13 cellular contexts compared by ENCODE assay signal in genomic region chr12:19945559-19946485, GRCh38.
A peak's percentile ranks its signal among the peaks of the same experiment; 100 is the strongest.
DNase-seq lines count a peak whose midpoint lies in the region; ATAC-seq, FAIRE-seq and TF ChIP-seq lines count a peak whose summit lies in the region.
"Had no signal": no experiment of that assay in that cellular context is flagged by ENCODE, and none has a peak within 500 bp of the region (broad histone marks: within the 10 kb centered on the region; RNA-seq: fewer than 3 reads in every experiment).

No MANE protein-coding gene starts in this region.

- no peak for TF ChIP-seq POLR2A in HepG2 (IDR thresholded peaks at IDR 0.05; ENCODE audit: insufficient read depth in 1 of 2, low read depth in 2 of 2, low read length in 2 of 2)

- in situ Hi-C loops in HepG2 (cut with HindIII; ENCODE audit: extremely low pct_ligation_motif_present, low pct_unique_long_range_greater_than_20kb): no loop called here

- peaks cover 0 to 6% of the 10 kb centered on the region in 2 donors for H3K27me3 Mint-ChIP-seq in natural killer cell treated with Interleukin-12 subunit alpha and Interleukin-12 subunit beta and Interleukin-15 and Interleukin-18, amount 100 ng/mL, for 72 hours

- H3K27ac Mint-ChIP-seq in natural killer cell treated with Interleukin-12 subunit alpha and Interleukin-12 subunit beta and Interleukin-15 and Interleukin-18, amount 100 ng/mL, for 72 hours: no peak overlapping the region

- CTCF ChIA-PET in HepG2 (lab: Yijun Ruan, JAX; ENCODE audit: low intra/inter-chr PET ratio, low total read pairs): no interaction called here

- H3K36me3 ChIP-seq in liver (ENCODE audit: control insufficient read depth in 4 of 4, insufficient read depth in 3 of 4, low read depth in 1 of 4, low read length in 3 of 4): no peaks in the 10 kb centered on the region
- no peaks in the 10 kb centered on the region for H3K36me3 ChIP-seq in HepG2 (replicated peaks in 1 of 2; ENCODE audit: control insufficient read depth in 1 of 2, insufficient read depth in 2 of 2, low read length in 2 of 2)
- H3K36me3 ChIP-seq: pancreas, WERI-Rb-1 had no signal

- no peak overlapping the region for H3K4me3 ChIP-seq in liver (ENCODE audit: low read depth in 1 of 3, low read length in 3 of 3)
- H3K4me3 ChIP-seq in HepG2 (replicated peaks in 1 of 3; ENCODE audit: insufficient read depth in 1 of 3, low read depth in 2 of 3, low read length in 3 of 3): no peak overlapping the region
- no peak overlapping the region for H3K4me3 ChIP-seq in right cardiac atrium (ENCODE audit: low read length)
- H3K4me3 ChIP-seq: pancreas had no signal

- H3K27ac ChIP-seq in liver (ENCODE audit: low read depth in 1 of 2, low read length in 2 of 2) (no peak overlapping the region), HepG2 (ENCODE audit: extremely low read length, insufficient read depth, low read length) (no peak overlapping the region), right cardiac atrium (ENCODE audit: low read length) (no peak overlapping the region)
- H3K27ac ChIP-seq: pancreas, WERI-Rb-1 had no signal

- no peak for TF ChIP-seq RAD21 in liver (IDR thresholded peaks at IDR 0.05)
- TF ChIP-seq RAD21 in HepG2 (CRISPR knock-in tag; IDR thresholded peaks at IDR 0.05): no peak

- no peak overlapping the region for H3K9ac ChIP-seq in liver (ENCODE audit: low read depth in 1 of 2, low read length in 2 of 2)
- H3K9ac ChIP-seq in HepG2 (ENCODE audit: insufficient read depth, low read depth, low read length): no peak overlapping the region

- no peak overlapping the region for H3K4me3 Mint-ChIP-seq in natural killer cell treated with Interleukin-12 subunit alpha and Interleukin-12 subunit beta and Interleukin-15 and Interleukin-18, amount 100 ng/mL, for 72 hours

- no peaks in the 10 kb centered on the region for H3K4me1 Mint-ChIP-seq in natural killer cell treated with Interleukin-12 subunit alpha and Interleukin-12 subunit beta and Interleukin-15 and Interleukin-18, amount 100 ng/mL, for 72 hours (ENCODE audit: low read depth in 2 of 2)

- peaks cover 3% of the 10 kb centered on the region for H3K9me3 Mint-ChIP-seq in natural killer cell treated with Interleukin-12 subunit alpha and Interleukin-12 subunit beta and Interleukin-15 and Interleukin-18, amount 100 ng/mL, for 72 hours

- no peak overlapping the region for H3K4me2 ChIP-seq in HepG2 (ENCODE audit: low read depth, low read length)

- intact Hi-C loops in HepG2 (cut with micrococcal nuclease; ENCODE audit: unreplicated experiment) (no loop called here), right cardiac atrium (cut with DNase I) (no loop called here)

- no peak for DNase-seq in HepG2 (ENCODE audit: low spot score)
- DNase-seq in astrocyte of the hippocampus (ENCODE audit: low read depth, low spot score): peak; percentile 20
- DNase-seq in right cardiac atrium: no peak
- DNase-seq in NCI-H187 (lab: John Stamatoyannopoulos, UW): no peak
- DNase-seq in Ammon's horn (ENCODE audit: low spot score): no peak
- DNase-seq in natural killer cell treated with Interleukin-12 subunit alpha and Interleukin-12 subunit beta and Interleukin-15 and Interleukin-18, amount 100 ng/mL, for 72 hours (ENCODE audit: low spot score): no peak
- DNase-seq: H7; NCI-H1105 treated with DMSO at 0.1 percent for 48 hours; pancreas; stimulated activated CD4-positive, alpha-beta T cell treated with anti-CD3 and anti-CD28 coated beads, Interleukin-4, amount 100 ng/mL, for 24 hours; WERI-Rb-1 had no signal

- H3K27me3 ChIP-seq in liver (ENCODE audit: control insufficient read depth in 4 of 4, insufficient read depth in 4 of 4, low read length in 3 of 4): no peaks in the 10 kb centered on the region
- no peaks in the 10 kb centered on the region for H3K27me3 ChIP-seq in HepG2 (ENCODE audit: control insufficient read depth in 1 of 2, insufficient read depth in 2 of 2, low read length in 2 of 2)
- H3K27me3 ChIP-seq in right cardiac atrium (ENCODE audit: control insufficient read depth, insufficient read depth): no peaks in the 10 kb centered on the region
- H3K27me3 ChIP-seq: pancreas had no signal

- no peak overlapping the region for H2AFZ ChIP-seq in HepG2 (ENCODE audit: low read length)

- no peaks in the 10 kb centered on the region for H3K4me1 ChIP-seq in liver (ENCODE audit: control insufficient read depth in 4 of 4, insufficient read depth in 4 of 4, low read length in 3 of 4)
- H3K4me1 ChIP-seq in HepG2 (ENCODE audit: insufficient read depth, low read length): no peaks in the 10 kb centered on the region
- no peaks in the 10 kb centered on the region for H3K4me1 ChIP-seq in right cardiac atrium (ENCODE audit: control insufficient read depth, insufficient read depth, low read length)
- H3K4me1 ChIP-seq: pancreas had no signal

- 73% methylated on average over 5 of the region's 5 CpGs for WGBS in liver
- WGBS in HepG2 (ENCODE audit: low lambda C conversion rate): 42% methylated on average over 4 of the region's 5 CpGs
- 74% methylated on average over 5 of the region's 5 CpGs for WGBS in right cardiac atrium

- H3K9me3 ChIP-seq in liver (ENCODE audit: control insufficient read depth in 4 of 4, low read length in 3 of 4) (no peaks in the 10 kb centered on the region), HepG2 (ENCODE audit: low read length) (no peaks in the 10 kb centered on the region), right cardiac atrium (ENCODE audit: control insufficient read depth, low read length) (no peaks in the 10 kb centered on the region)
- H3K9me3 ChIP-seq: pancreas had no signal

- TF ChIP-seq CTCF in liver (IDR thresholded peaks at IDR 0.05; ENCODE audit: low read depth, low read length, missing input control): no peak
- no peak for TF ChIP-seq CTCF in HepG2 (CRISPR knock-in tag; IDR thresholded peaks at IDR 0.05)

- TF ChIP-seq EP300 in HepG2 (IDR thresholded peaks at IDR 0.05; ENCODE audit: low read depth in 2 of 2, low read length in 2 of 2) (no peak), HepG2 (CRISPR knock-in tag; IDR thresholded peaks at IDR 0.05; ENCODE audit: borderline replicate concordance) (no peak)

- H3K79me2 ChIP-seq in HepG2 (ENCODE audit: insufficient read depth, low read length): no peaks in the 10 kb centered on the region

- FAIRE-seq in HepG2 (lab: Jason Lieb, UNC): no peak
- FAIRE-seq: pancreas had no signal

- no TSS peak for BruUV-seq in HepG2 (replicated peaks; lab: Mats Ljungman, UMichigan)

- POLR2A ChIA-PET in HepG2 (lab: Yijun Ruan, JAX): no interaction called here

- ATAC-seq in HepG2 (no peak), right cardiac atrium (peak; percentile 30 to 54), HG03520 (IDR thresholded peaks at IDR 0.05; ENCODE audit: unreplicated experiment) (no peak)
- no peak for ATAC-seq in natural killer cell treated with Interleukin-12 subunit alpha and Interleukin-12 subunit beta and Interleukin-15 and Interleukin-18, amount 100 ng/mL, for 72 hours

- no peaks in the 10 kb centered on the region for H3K36me3 Mint-ChIP-seq in natural killer cell treated with Interleukin-12 subunit alpha and Interleukin-12 subunit beta and Interleukin-15 and Interleukin-18, amount 100 ng/mL, for 72 hours

- H4K20me1 ChIP-seq in HepG2 (ENCODE audit: insufficient read depth, low read length): no peaks in the 10 kb centered on the region

TF ChIP-seq in liver, 16 proteins besides CTCF, POLR2A, EP300 and RAD21 (continues in another document):
- TF ChIP-seq HNF4G (IDR thresholded peaks at IDR 0.05) (peak; percentile 22), ATF3 (IDR thresholded peaks at IDR 0.05) (peak; percentile 51), HNF4A (conservative IDR thresholded peaks at IDR 0.05) (peak; percentile 34 to 35), GABPA (IDR thresholded peaks at IDR 0.05 in 1 of 2, conservative IDR thresholded peaks at IDR 0.05 in 1 of 2) (no peak), TAF1 (conservative IDR thresholded peaks at IDR 0.05) (no peak), FOXA1 (IDR thresholded peaks at IDR 0.05) (no peak), YY1 (IDR thresholded peaks at IDR 0.05) (no peak), RXRA (IDR thresholded peaks at IDR 0.05) (peak in 1 of 2 donors; percentile 24), JUND (IDR thresholded peaks at IDR 0.05) (peak in 1 of 2 donors; percentile 5)

TF ChIP-seq in HepG2, 621 proteins besides CTCF, POLR2A, EP300 and RAD21 (continues in another document):
- no peak for TF ChIP-seq FOXO1 (CRISPR knock-in tag; IDR thresholded peaks at IDR 0.05)
- no peak for TF ChIP-seq ZBTB43 (CRISPR knock-in tag; conservative IDR thresholded peaks at IDR 0.05)
- TF ChIP-seq JUNB (CRISPR knock-in tag; IDR thresholded peaks at IDR 0.05; ENCODE audit: borderline replicate concordance): no peak
- TF ChIP-seq ZHX1 (CRISPR knock-in tag; IDR thresholded peaks at IDR 0.05; ENCODE audit: low read depth): no peak
- no peak for TF ChIP-seq ZNF460 (CRISPR knock-in tag; IDR thresholded peaks at IDR 0.05; ENCODE audit: borderline replicate concordance)

Comparison
In these comparisons a context has a peak if more than half of its experiments do, and no peak if none do; other contexts are left out.
1. ATAC-seq: peak in right cardiac atrium (2 of 2); none in HepG2 (single experiment), HG03520 (single experiment) and natural killer cell treated with Interleukin-12 subunit alpha and Interleukin-12 subunit beta and Interleukin-15 and Interleukin-18, amount 100 ng/mL, for 72 hours (0 of 2).